Comparison of ENCODE assay signal across 15 cellular contexts in the genomic region with DNA sequence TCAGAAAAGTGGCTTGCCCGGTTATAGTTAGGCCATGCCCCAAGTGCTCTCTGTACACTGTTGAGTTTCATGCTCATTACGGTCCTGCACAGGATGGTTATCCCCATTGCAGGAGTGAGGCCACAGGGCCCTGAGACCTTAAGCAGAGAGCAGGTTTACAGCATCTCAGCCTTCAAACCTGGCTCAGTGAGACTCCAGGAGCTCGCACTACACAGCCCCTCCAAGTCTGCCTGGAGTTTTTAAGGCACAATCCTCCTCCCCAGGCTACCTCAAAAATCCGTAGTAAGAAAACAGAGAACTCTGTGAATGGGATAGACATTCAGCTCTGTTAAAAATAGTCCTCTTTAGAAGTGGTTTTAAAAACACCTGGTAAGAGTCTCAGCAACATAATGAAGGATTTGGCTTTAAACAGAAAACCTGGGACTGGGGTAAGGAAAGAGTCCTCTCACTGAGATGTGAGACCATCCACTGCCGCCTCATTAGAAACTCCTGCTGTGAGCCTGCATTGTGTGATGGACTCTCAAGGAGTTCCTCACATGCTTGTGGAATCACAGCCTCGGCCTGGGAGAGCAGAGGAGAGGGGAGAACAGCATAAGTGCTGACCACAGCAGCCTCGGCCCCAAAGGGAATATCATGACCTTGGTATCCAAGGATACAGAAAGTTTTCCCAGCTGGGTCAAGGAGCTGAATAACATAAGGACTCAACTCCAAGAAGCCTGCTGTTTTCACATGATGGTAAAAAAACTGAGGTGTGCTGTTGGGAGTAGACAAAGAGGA.
DNase-seq lines count a peak whose midpoint lies in the region; ATAC-seq and TF ChIP-seq lines count a peak whose summit lies in the region.
"Had no signal": no experiment of that assay in that cellular context is flagged by ENCODE, and none has a peak within 500 bp of the region (broad histone marks: within the 10 kb centered on the region; RNA-seq: fewer than 3 reads in every experiment).

No MANE protein-coding gene starts in this region.

- H3K56ac ChIP-seq in IMR-90 (ENCODE audit: extremely low read depth, insufficient read depth, low read length), result no peak overlapping the region

- in situ Hi-C loops in IMR-90 (cut with MboI; ENCODE audit: low sequenced_read_pairs), result no loop called here
- in situ Hi-C loops in G401 (cut with HindIII; ENCODE audit: low sequenced_read_pairs), result no loop called here

- H3K18ac ChIP-seq in IMR-90 (ENCODE audit: low read depth, low read length), result no peak overlapping the region

- CTCF ChIA-PET in IMR-90 (lab: Yijun Ruan, JAX), result interaction anchor here (0.6 kb wide), 1 partner anchor 46 kb away, joined by 3 read pairs; no protein-coding TSS in a partner anchor

- TF ChIP-seq POLR2A in IMR-90 (IDR thresholded peaks at IDR 0.05; ENCODE audit: low read depth, low read length), result no peak

- intact Hi-C loops in IMR-90 (cut with micrococcal nuclease), result no loop called here

- H3K14ac ChIP-seq in IMR-90 (replicated peaks; ENCODE audit: low read depth, low read length), result no peak overlapping the region

- H3K27me3 ChIP-seq in IMR-90 (ENCODE audit: control insufficient read depth, insufficient read depth, low read length), result no peaks in the 10 kb centered on the region
- no peaks in the 10 kb centered on the region for H3K27me3 ChIP-seq in iPS-20b (ENCODE audit: insufficient read depth, low read length)
- H3K27me3 ChIP-seq: right lobe of liver had no signal

- no TSS peak for BruUV-seq in IMR-90 (replicated peaks; lab: Mats Ljungman, UMichigan)

- no peak overlapping the region for H2BK15ac ChIP-seq in IMR-90 (ENCODE audit: low read depth, low read length)

- H2BK5ac ChIP-seq in IMR-90 (ENCODE audit: low read depth, low read length, poor library complexity, severe bottlenecking), result no peak overlapping the region

- no peak overlapping the region for H2BK120ac ChIP-seq in IMR-90 (ENCODE audit: low read depth, low read length)

- H4K20me1 ChIP-seq in IMR-90 (ENCODE audit: insufficient read depth, low read length), result no peaks in the 10 kb centered on the region

- DNase-seq in IMR-90 (peak; percentile 10), choroid plexus epithelial cell (ENCODE audit: low read depth) (peak; percentile 90), retina (peak; percentile 69), NCI-H446 treated with DMSO at 0.1 percent for 48 hours (lab: John Stamatoyannopoulos, UW) (no peak), G401 (ENCODE audit: low spot score) (no peak), middle frontal gyrus (ENCODE audit: extremely low spot score, low spot score) (no peak)
- DNase-seq: activated CD4-positive, alpha-beta memory T cell treated with anti-CD3 and anti-CD28 coated beads, Interleukin-2, amount 10 ng/mL, durations not matched to agents 7 days and 5 days; activated naive CD4-positive, alpha-beta T cell treated with anti-CD3 and anti-CD28 coated beads, Interleukin-2, amount 10 ng/mL, durations not matched to agents 7 days and 5 days; dermis blood vessel endothelial cell; head of caudate nucleus; NCI-H446; right lobe of liver had no signal

- POLR2A ChIA-PET in IMR-90 (lab: Charles Lee; ENCODE audit: unreplicated experiment), result no interaction called here

- no peak overlapping the region for H4K8ac ChIP-seq in IMR-90 (ENCODE audit: low read depth in 2 of 2, low read length in 2 of 2)

- no peak overlapping the region for H4K5ac ChIP-seq in IMR-90 (ENCODE audit: low read depth, low read length)

- H2AFZ ChIP-seq in IMR-90 (replicated peaks; ENCODE audit: low read length, poor library complexity), result no peak overlapping the region

- peaks cover 0 to 7% of the 10 kb centered on the region in 2 experiments; a peak in 2 of 4 replicates for H3K79me1 ChIP-seq in IMR-90 (ENCODE audit: low read depth in 1 of 2, low read length in 2 of 2)

- 87% methylated on average over 3 of the region's 7 CpGs; no CpG with 5 or more reads in 1 of the 2 experiments for WGBS in IMR-90 (ENCODE audit: extremely low coverage in 2 of 2, insufficient read length in 1 of 2), 2 experiments

- H3K23ac ChIP-seq in IMR-90 (ENCODE audit: low read depth, low read length), result no peak overlapping the region

- no peak overlapping the region for H3K4me3 ChIP-seq in IMR-90 (ENCODE audit: insufficient read depth, low read depth, low read length)
- no peak overlapping the region for H3K4me3 ChIP-seq in choroid plexus epithelial cell (ENCODE audit: low read depth, low read length)
- H3K4me3 ChIP-seq in iPS-20b (ENCODE audit: low read length), result peak overlapping the region; percentile 4; the same call in 1 of the 2 replicates
- H3K4me3 ChIP-seq: right lobe of liver, thoracic aorta had no signal

- H3K27ac ChIP-seq in IMR-90 (ENCODE audit: insufficient read depth, low read length) (no peak overlapping the region), iPS-20b (ENCODE audit: low read length) (peak overlapping the region; percentile 25)
- H3K27ac ChIP-seq: right lobe of liver, thoracic aorta had no signal

- H3K9ac ChIP-seq in IMR-90 (ENCODE audit: low read depth, low read length) (no peak overlapping the region), iPS-20b (ENCODE audit: low read depth, low read length) (no peak overlapping the region; the same call in 1 of the 2 replicates)

- H3K36me3 ChIP-seq in IMR-90 (ENCODE audit: control insufficient read depth, insufficient read depth, low read length), result peaks cover 8% of the 10 kb centered on the region
- H3K36me3 ChIP-seq in iPS-20b (ENCODE audit: insufficient read depth, low read depth, low read length), result no peaks in the 10 kb centered on the region
- H3K36me3 ChIP-seq: right lobe of liver had no signal

- H2AK9ac ChIP-seq in IMR-90 (replicated peaks; ENCODE audit: low read depth, low read length, poor library complexity), result no peak overlapping the region

- dilution Hi-C loops in IMR-90 (cut with HindIII; ENCODE audit: low sequenced_read_pairs, unreplicated experiment), result no loop called here

- H3K4ac ChIP-seq in IMR-90 (ENCODE audit: low read depth, low read length), result 0 out of 2 replicates have a peak overlapping the region, but pooled peaks have one; percentile 6

- no peak overlapping the region for H2BK20ac ChIP-seq in IMR-90 (ENCODE audit: low read depth, low read length)

- TF ChIP-seq RAD21 in IMR-90 (IDR thresholded peaks at IDR 0.05; ENCODE audit: low read length), result no peak

- H4K91ac ChIP-seq in IMR-90 (ENCODE audit: insufficient read depth, low read depth, low read length), result no peak overlapping the region

- no peak overlapping the region for H3K4me2 ChIP-seq in IMR-90 (ENCODE audit: low read depth, low read length)

- H2AK5ac ChIP-seq in IMR-90 (ENCODE audit: low read depth, low read length), result no peak overlapping the region

- ATAC-seq in IMR-90 (ENCODE audit: low read depth) (peak; percentile 49), GM21576 (IDR thresholded peaks at IDR 0.05; ENCODE audit: unreplicated experiment) (no peak)

- H3K9me3 ChIP-seq in IMR-90 (ENCODE audit: control insufficient read depth, insufficient read depth, low read length) (no peaks in the 10 kb centered on the region), iPS-20b (ENCODE audit: insufficient read depth, low read depth, low read length) (no peaks in the 10 kb centered on the region)
- H3K9me3 ChIP-seq: right lobe of liver, thoracic aorta had no signal

- no peaks in the 10 kb centered on the region for H3K4me1 ChIP-seq in IMR-90 (ENCODE audit: control insufficient read depth, insufficient read depth, low read length)
- peaks cover 11% of the 10 kb centered on the region; the same call in 1 of the 2 replicates for H3K4me1 ChIP-seq in iPS-20b (ENCODE audit: insufficient read depth, low read length)
- H3K4me1 ChIP-seq: right lobe of liver had no signal

- H3K9me1 ChIP-seq in IMR-90 (ENCODE audit: insufficient read depth, low read length), result peaks cover 9% of the 10 kb centered on the region; the same call in 1 of the 2 replicates

- TF ChIP-seq CTCF in IMR-90 (conservative IDR thresholded peaks at IDR 0.05; ENCODE audit: low read depth, low read length) (no peak), choroid plexus epithelial cell (conservative IDR thresholded peaks at IDR 0.05; ENCODE audit: low read depth, low read length) (no peak)

TF ChIP-seq in IMR-90, 13 proteins besides CTCF, POLR2A, EP300 and RAD21:
- TF ChIP-seq MAFK (IDR thresholded peaks at IDR 0.05; ENCODE audit: low read depth, low read length), result no peak
- TF ChIP-seq MAZ (IDR thresholded peaks at IDR 0.05; ENCODE audit: borderline replicate concordance, low read depth, low read length), result no peak
- TF ChIP-seq, protein P1, sequence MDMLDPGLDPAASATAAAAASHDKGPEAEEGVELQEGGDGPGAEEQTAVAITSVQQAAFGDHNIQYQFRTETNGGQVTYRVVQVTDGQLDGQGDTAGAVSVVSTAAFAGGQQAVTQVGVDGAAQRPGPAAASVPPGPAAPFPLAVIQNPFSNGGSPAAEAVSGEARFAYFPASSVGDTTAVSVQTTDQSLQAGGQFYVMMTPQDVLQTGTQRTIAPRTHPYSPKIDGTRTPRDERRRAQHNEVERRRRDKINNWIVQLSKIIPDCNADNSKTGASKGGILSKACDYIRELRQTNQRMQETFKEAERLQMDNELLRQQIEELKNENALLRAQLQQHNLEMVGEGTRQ (IDR thresholded peaks at IDR 0.05; ENCODE audit: low read depth, low read length), result no peak
- TF ChIP-seq RCOR1 (IDR thresholded peaks at IDR 0.05; ENCODE audit: insufficient replicate concordance, low read length), result no peak
- no peak for TF ChIP-seq RFX5 (IDR thresholded peaks at IDR 0.05; ENCODE audit: low read depth, low read length)
- TF ChIP-seq FOS (IDR thresholded peaks at IDR 0.05; ENCODE audit: low read depth, low read length), result no peak
- no peak for TF ChIP-seq SMC3 (IDR thresholded peaks at IDR 0.05; ENCODE audit: low read depth, low read length)
- no peak for TF ChIP-seq CHD1 (IDR thresholded peaks at IDR 0.05; ENCODE audit: low read depth, low read length)
- TF ChIP-seq CEBPB (IDR thresholded peaks at IDR 0.05; ENCODE audit: low read depth, low read length), result no peak
- TF ChIP-seq BHLHE40 (IDR thresholded peaks at IDR 0.05; ENCODE audit: low read depth, low read length), result no peak
- TF ChIP-seq NFE2L2 (IDR thresholded peaks at IDR 0.05; ENCODE audit: low read depth, low read length), result no peak
- TF ChIP-seq, protein P2, sequence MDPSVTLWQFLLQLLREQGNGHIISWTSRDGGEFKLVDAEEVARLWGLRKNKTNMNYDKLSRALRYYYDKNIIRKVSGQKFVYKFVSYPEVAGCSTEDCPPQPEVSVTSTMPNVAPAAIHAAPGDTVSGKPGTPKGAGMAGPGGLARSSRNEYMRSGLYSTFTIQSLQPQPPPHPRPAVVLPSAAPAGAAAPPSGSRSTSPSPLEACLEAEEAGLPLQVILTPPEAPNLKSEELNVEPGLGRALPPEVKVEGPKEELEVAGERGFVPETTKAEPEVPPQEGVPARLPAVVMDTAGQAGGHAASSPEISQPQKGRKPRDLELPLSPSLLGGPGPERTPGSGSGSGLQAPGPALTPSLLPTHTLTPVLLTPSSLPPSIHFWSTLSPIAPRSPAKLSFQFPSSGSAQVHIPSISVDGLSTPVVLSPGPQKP (IDR thresholded peaks at IDR 0.05; ENCODE audit: borderline replicate concordance, low read depth, low read length), result no peak
- no peak for TF ChIP-seq MXI1 (IDR thresholded peaks at IDR 0.05; ENCODE audit: borderline replicate concordance, low read depth, low read length)

Comparison
In these comparisons a context has a peak if more than half of its experiments do, and no peak if none do; other contexts are left out.
1. DNase-seq: peak in IMR-90 (single experiment), choroid plexus epithelial cell (single experiment) and retina (single experiment); none in NCI-H446 treated with DMSO at 0.1 percent for 48 hours (single experiment), G401 (single experiment) and middle frontal gyrus (single experiment).